Comparison of ENCODE assay signal across 9 cellular contexts in genomic region chr15:96325579-96326331, GRCh38. TPM values are rescaled to one million over a fixed set of nuclear protein-coding genes. Genes with fewer than 3 reads are reported as not detected.
A peak's percentile ranks its signal among the peaks of the same experiment; 100 is the strongest.
DNase-seq lines count a peak whose midpoint lies in the region; ATAC-seq and TF ChIP-seq lines count a peak whose summit lies in the region.
"Had no signal": no experiment of that assay in that cellular context is flagged by ENCODE, and none has a peak within 500 bp of the region (broad histone marks: within the 10 kb centered on the region; RNA-seq: fewer than 3 reads in every experiment).

No MANE protein-coding gene starts in this region.

- H3K27me3 Mint-ChIP-seq in nephron progenitor cell (ENCODE audit: low read depth, poor library complexity), result peaks cover 32% of the 10 kb centered on the region

- CTCF ChIA-PET in AG04450 (lab: Charles Lee), result interaction anchor here (1.9 to 3.7 kb wide), 4 partner anchors 30 to 1301 kb away, joined by 5 to 36 read pairs (median 20); no protein-coding TSS in a partner anchor

- POLR2A ChIA-PET in AG04450 (lab: Yijun Ruan, JAX), result interaction anchor here (1.5 to 3.4 kb wide), 3 partner anchors 15 to 52 kb away, joined by 9 to 38 read pairs (median 9); no protein-coding TSS in a partner anchor

- H3K36me3 ChIP-seq in ectodermal cell (ENCODE audit: control insufficient read depth, insufficient read depth, low read length), result no peaks in the 10 kb centered on the region

- peak overlapping the region; percentile 93 for H3K27ac Mint-ChIP-seq in nephron progenitor cell

- TF ChIP-seq CTCF in AG04450 (IDR thresholded peaks at IDR 0.05; ENCODE audit: low read depth, low read length) (no peak), nephron progenitor cell (IDR thresholded peaks at IDR 0.05) (no peak)

- H3K9me3 ChIP-seq in AG04450 (ENCODE audit: control insufficient read depth, insufficient read depth, low read length) (peaks cover 6% of the 10 kb centered on the region; the same call in 1 of the 2 replicates), ectodermal cell (ENCODE audit: control insufficient read depth, low read length) (no peaks in the 10 kb centered on the region)

- H3K4me1 Mint-ChIP-seq in nephron progenitor cell, result peaks cover 68% of the 10 kb centered on the region

- H3K27me3 ChIP-seq in AG04450 (ENCODE audit: control insufficient read depth, insufficient read depth, low read length) (no peaks in the 10 kb centered on the region), ectodermal cell (ENCODE audit: control insufficient read depth, insufficient read depth, low read length, poor library complexity, severe bottlenecking) (peaks cover 85% of the 10 kb centered on the region)

- peaks cover 57% of the 10 kb centered on the region for H3K4me1 ChIP-seq in ectodermal cell (ENCODE audit: control insufficient read depth, insufficient read depth, low read length)

- H3K4me3 ChIP-seq in AG04450 (ENCODE audit: low read depth, low read length) (peak overlapping the region; percentile 85), ectodermal cell (ENCODE audit: insufficient read depth, low read depth, low read length) (peak overlapping the region; percentile 68)

- ATAC-seq in GM21723 (IDR thresholded peaks at IDR 0.05; ENCODE audit: unreplicated experiment), result no peak

- H3K4me3 Mint-ChIP-seq in nephron progenitor cell, result peak overlapping the region; percentile 99

- H3K27ac ChIP-seq in AG04450 (ENCODE audit: low read depth, low read length) (peak overlapping the region; percentile 95), ectodermal cell (ENCODE audit: insufficient read depth, low read depth, low read length, poor library complexity, severe bottlenecking) (no peak overlapping the region)

- WGBS in ectodermal cell, 2 experiments, result 1% methylated on average over 16 of the region's 17 CpGs

- no peak for DNase-seq in AG04450 (ENCODE audit: low read depth, low spot score)
- peak; percentile 79 for DNase-seq in M059J (ENCODE audit: low read depth)
- no peak for DNase-seq in nephron progenitor cell
- DNase-seq in activated gamma-delta T cell (lab: John Stamatoyannopoulos, UW), result no peak
- DNase-seq in dedifferentiated amniotic fluid mesenchymal stem cell (ENCODE audit: extremely low spot score), result no peak
- DNase-seq in T-helper 2 cell, result no peak
- DNase-seq: DND-41 had no signal

- H3K9me3 Mint-ChIP-seq in nephron progenitor cell, result no peaks in the 10 kb centered on the region

- no peaks in the 10 kb centered on the region for H3K36me3 Mint-ChIP-seq in nephron progenitor cell (ENCODE audit: low read depth)

RNA-seq across cellular contexts. Expression of gene NR2F2, which starts 4.7 kb away (rescaled TPM):
- polyA plus RNA-seq in AG04450 (2011; rRNA removed), result 63.1 and 66.9 TPM in 2 replicates
- 36.8 and 72.5 TPM in 2 replicates for polyA minus RNA-seq in AG04450 (2011; rRNA and poly(A)+ RNA removed)
- 34.1 and 37.8 TPM in 2 replicates for total RNA-seq in M059J (2014; rRNA removed; shearing (Covaris generic))
- 101 TPM for polyA plus RNA-seq in ectodermal cell (2013, experiment 1 of 4)
- 117 TPM for polyA plus RNA-seq in ectodermal cell (2013, experiment 2 of 4)
- 80.0 TPM for polyA plus RNA-seq in ectodermal cell (2013, experiment 3 of 4)
- polyA plus RNA-seq in ectodermal cell (2013, experiment 4 of 4), result 97.4 TPM
